ENCODE assay signal across 3 cellular contexts in genomic region chr1:233163696-233164095, GRCh38.
A peak's percentile ranks its signal among the peaks of the same experiment; 100 is the strongest.
TF ChIP-seq lines count a peak whose summit lies in the region.

No MANE protein-coding gene starts in this region.

TF ChIP-seq in A549, 52 proteins besides CTCF, POLR2A, EP300 and RAD21:
- no peak for TF ChIP-seq HMGXB4 (CRISPR knock-in tag; IDR thresholded peaks at IDR 0.05; ENCODE audit: borderline replicate concordance)
- TF ChIP-seq TP53 (CRISPR knock-in tag; IDR thresholded peaks at IDR 0.05): no peak
- TF ChIP-seq KDM1A (IDR thresholded peaks at IDR 0.05; ENCODE audit: low read depth): peak; percentile 65; the same call in 1 of the 2 replicates

TF ChIP-seq in HEK293, 187 proteins besides CTCF, POLR2A, EP300 and RAD21 (continued from another document):
- TF ChIP-seq ZBTB26 (tag by site-specific recombination; optimal IDR thresholded peaks at IDR 0.05): no peak
- TF ChIP-seq ZNF580 (tag by site-specific recombination; IDR thresholded peaks at IDR 0.05): peak; percentile 80; the same call in 1 of the 2 replicates

TF ChIP-seq in H1, 55 proteins besides CTCF, POLR2A, EP300 and RAD21 (continued from another document):
- TF ChIP-seq USF2 (IDR thresholded peaks at IDR 0.05; ENCODE audit: low read length) (no peak), SP2 (IDR thresholded peaks at IDR 0.05; ENCODE audit: low read length) (no peak), HDAC2 (IDR thresholded peaks at IDR 0.05; ENCODE audit: borderline replicate concordance in 1 of 2, low read depth in 2 of 2, low read length in 2 of 2) (peak in 1 of 2 experiments; percentile 40; a peak in 1 of 4 replicates), TAF1 (IDR thresholded peaks at IDR 0.05; ENCODE audit: low read depth, low read length) (no peak)
TF ChIP-seq in H1: peak in this region for 2.
